12 cellular contexts compared by ENCODE assay signal in the genomic region with DNA sequence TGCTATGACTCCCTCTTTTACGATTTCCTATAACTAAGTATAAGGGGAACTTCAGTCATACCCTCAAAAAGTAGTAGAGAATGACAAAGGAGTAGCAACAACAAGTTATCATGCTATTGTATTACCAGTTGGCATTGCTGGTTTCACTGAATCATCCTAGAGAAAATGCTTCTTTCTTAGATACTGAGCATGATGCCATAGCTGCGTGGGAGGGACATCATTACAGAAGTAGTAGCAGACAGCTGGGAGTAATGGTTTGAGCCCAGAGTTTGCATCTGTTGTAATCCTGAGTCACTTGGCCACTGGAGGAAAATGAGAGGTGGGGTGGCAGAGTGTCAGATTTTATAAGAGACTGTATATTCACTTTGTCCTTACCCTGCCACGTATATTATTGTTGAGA. TPM values are rescaled to one million over a fixed set of nuclear protein-coding genes. Genes with fewer than 3 reads are reported as not detected.
A peak's percentile ranks its signal among the peaks of the same experiment; 100 is the strongest.
DNase-seq lines count a peak whose midpoint lies in the region; ATAC-seq, FAIRE-seq and TF ChIP-seq lines count a peak whose summit lies in the region.
"Had no signal": no experiment of that assay in that cellular context is flagged by ENCODE, and none has a peak within 500 bp of the region (broad histone marks: within the 10 kb centered on the region; RNA-seq: fewer than 3 reads in every experiment).

No MANE protein-coding gene starts in this region.

- POLR2A ChIA-PET in RWPE1 (lab: Yijun Ruan, JAX; ENCODE audit: low non-redundant PET) (no interaction called here), GM10248 (lab: Yijun Ruan, JAX) (no interaction called here)

- H3K79me2 ChIP-seq in hepatocyte: no peaks in the 10 kb centered on the region

- H3K9me3 ChIP-seq in hepatocyte (ENCODE audit: low read depth): no peaks in the 10 kb centered on the region

- peak; percentile 90 for FAIRE-seq in H54 (lab: Jason Lieb, UNC)
- FAIRE-seq: GM18507 had no signal

- no peak for TF ChIP-seq POLR2A in H54 (IDR thresholded peaks at IDR 0.05; ENCODE audit: low read depth, low read length)

- H2AFZ ChIP-seq in hepatocyte: no peak overlapping the region

- DNase-seq in H54 (ENCODE audit: insufficient read length, low spot score): peak; percentile 46
- DNase-seq in RWPE1 (ENCODE audit: low spot score): peak; percentile 30
- DNase-seq in epithelial cell of prostate (ENCODE audit: low read depth, low spot score): peak; percentile 50
- peak; percentile 72 for DNase-seq in stimulated activated CD4-positive, alpha-beta T cell treated with anti-CD3 and anti-CD28 coated beads, Interleukin-4, amount 100 ng/mL, for 24 hours
- DNase-seq in GM10248 (ENCODE audit: extremely low spot score): no peak
- DNase-seq in DMS114 treated with DMSO at 0.1 percent for 48 hours (lab: John Stamatoyannopoulos, UW; ENCODE audit: unreplicated experiment): no peak
- no peak for DNase-seq in hepatocyte (ENCODE audit: low spot score)
- DNase-seq: NCI-H187 treated with DMSO at 0.1 percent for 48 hours, trophoblast cell had no signal

- H3K27ac ChIP-seq in RWPE1 (no peak overlapping the region), epithelial cell of prostate (peak overlapping the region; percentile 45), hepatocyte (no peak overlapping the region)

- no peaks in the 10 kb centered on the region for H3K27me3 ChIP-seq in hepatocyte

- WGBS in hepatocyte (ENCODE audit: low lambda C conversion rate, missing lambda C conversion rate): 70% methylated on average over 3 of the region's 3 CpGs

- no peak overlapping the region for H3K4me2 ChIP-seq in hepatocyte

- no peak overlapping the region for H3K4me3 ChIP-seq in hepatocyte

- H3K9me2 ChIP-seq in hepatocyte (replicated peaks; ENCODE audit: insufficient read depth): no peaks in the 10 kb centered on the region

- H3K4me1 ChIP-seq in hepatocyte (ENCODE audit: insufficient read depth): no peaks in the 10 kb centered on the region

- H3K36me3 ChIP-seq in hepatocyte (replicated peaks; ENCODE audit: insufficient read depth, low read depth): no peaks in the 10 kb centered on the region

- H4K20me1 ChIP-seq in hepatocyte (ENCODE audit: insufficient read depth, poor library complexity, severe bottlenecking): no peaks in the 10 kb centered on the region

- no peak for TF ChIP-seq CTCF in RWPE1 (conservative IDR thresholded peaks at IDR 0.05; ENCODE audit: low read depth)
- TF ChIP-seq CTCF in GM10248 (IDR thresholded peaks at IDR 0.05; ENCODE audit: control extremely low read depth, extremely low read depth, low read depth, missing control alignments): no peak
- TF ChIP-seq CTCF in hepatocyte (IDR thresholded peaks at IDR 0.05; ENCODE audit: poor library complexity): no peak

- CTCF ChIA-PET in RWPE1 (lab: Yijun Ruan, JAX): no interaction called here
- CTCF ChIA-PET in GM10248 (lab: Yijun Ruan, JAX): interaction anchor here (1.8 kb wide), 1 partner anchor 14 kb away, joined by 7 read pairs; no protein-coding TSS in a partner anchor

- no peak for ATAC-seq in HG03280 (IDR thresholded peaks at IDR 0.05; ENCODE audit: unreplicated experiment)
- ATAC-seq: WTC11 had no signal

RNA-seq across cellular contexts. Expression of gene MTMR1, which starts 38.6 kb away (rescaled TPM):
- total RNA-seq in hepatocyte: 16.4 and 18.0 TPM in 2 replicates
- polyA plus RNA-seq in hepatocyte: 11.9 and 19.0 TPM in 2 replicates

Comparison
In these comparisons a context has a peak if more than half of its experiments do, and no peak if none do; other contexts are left out.
1. DNase-seq: peak in H54 (single experiment), RWPE1 (single experiment), epithelial cell of prostate (single experiment) and stimulated activated CD4-positive, alpha-beta T cell treated with anti-CD3 and anti-CD28 coated beads, Interleukin-4, amount 100 ng/mL, for 24 hours (single experiment); none in GM10248 (single experiment), DMS114 treated with DMSO at 0.1 percent for 48 hours (single experiment) and hepatocyte (single experiment).